In genomic region chr21:42653492-42654061, GRCh38 we compare ENCODE assay signal across 8 cellular contexts. TPM values are rescaled to one million over a fixed set of nuclear protein-coding genes. Genes with fewer than 3 reads are reported as not detected.
A peak's percentile ranks its signal among the peaks of the same experiment; 100 is the strongest.
DNase-seq lines count a peak whose midpoint lies in the region; ATAC-seq and TF ChIP-seq lines count a peak whose summit lies in the region.

Gene PDE9A, plus strand, starts transcription at chr21:42653621. Its CDS starts 194 bp downstream, at chr21:42653815.

- H3K9me3 ChIP-seq in esophagus (ENCODE audit: control insufficient read depth in 2 of 2, insufficient read depth in 1 of 2, low read depth in 1 of 2, low read length in 1 of 2), result no peaks in the 10 kb centered on the region

- peak within 1 kb of the TSS; percentile 97 for H3K4me3 Mint-ChIP-seq in neural crest cell

- peak within 1 kb of the TSS; percentile 95 for H3K27ac Mint-ChIP-seq in neural crest cell (ENCODE audit: unreplicated experiment)

- H3K27me3 Mint-ChIP-seq in neural crest cell (ENCODE audit: low read depth), result no peaks in the 10 kb centered on the region

- H3K27me3 ChIP-seq in esophagus (ENCODE audit: control insufficient read depth in 1 of 2, insufficient read depth in 2 of 2, low read length in 2 of 2), result peaks cover 0 to 3% of the 10 kb centered on the region in 2 donors

- H3K27ac ChIP-seq in esophagus (ENCODE audit: low read depth in 2 of 2, low read length in 1 of 2), result peak within 1 kb of the TSS in 1 of 2 donors; percentile 22

- H3K4me3 ChIP-seq in esophagus (ENCODE audit: low read depth in 1 of 2, low read length in 2 of 2), result peak within 1 kb of the TSS; percentile 36 to 50

- no peaks in the 10 kb centered on the region for H3K36me3 Mint-ChIP-seq in neural crest cell (ENCODE audit: low read depth)

- H3K9me3 Mint-ChIP-seq in neural crest cell, result no peaks in the 10 kb centered on the region

- H3K4me1 ChIP-seq in esophagus (ENCODE audit: control insufficient read depth in 2 of 2, insufficient read depth in 2 of 2, low read length in 1 of 2), result peaks cover 0 to 23% of the 10 kb centered on the region in 2 donors

- H3K4me1 Mint-ChIP-seq in neural crest cell, result peaks cover 42% of the 10 kb centered on the region

- 0% methylated on average over 19 to 55 of the region's 71 CpGs for WGBS in esophagus, 2 donors

- peak; percentile 64 for DNase-seq in activated CD8-positive, alpha-beta memory T cell treated with anti-CD3 and anti-CD28 coated beads for 24 hours
- no peak for DNase-seq in activated CD8-positive, alpha-beta memory T cell treated with anti-CD3 and anti-CD28 coated beads, Interleukin-2, amount 50 U/mL, for 48 hours
- peak; percentile 40 for DNase-seq in activated CD4-positive, alpha-beta T cell treated with anti-CD3 and anti-CD28 coated beads for 48 hours
- DNase-seq in neural crest cell (ENCODE audit: low read depth, low spot score) (peak; percentile 46), T-helper 9 cell (no peak)
- DNase-seq in effector CD8-positive, alpha-beta T cell (lab: John Stamatoyannopoulos, UW), result no peak

- no peak for TF ChIP-seq CTCF in neural crest cell (conservative IDR thresholded peaks at IDR 0.05)

- H3K36me3 ChIP-seq in esophagus (ENCODE audit: control insufficient read depth in 2 of 2, insufficient read depth in 2 of 2, low read length in 1 of 2), result no peaks in the 10 kb centered on the region

- ATAC-seq in HG02678 (IDR thresholded peaks at IDR 0.05; ENCODE audit: unreplicated experiment), result no peak

RNA-seq across cellular contexts. Expression of gene PDE9A, which starts in this region (rescaled TPM):
- 1 to 10 TPM; 1.6 to 1.8 TPM for polyA plus RNA-seq in esophagus
- 31.4 and 40.7 TPM in 2 replicates for total RNA-seq in neural crest cell

Comparison
In these comparisons a context has a peak if more than half of its experiments do, and no peak if none do; other contexts are left out.
1. DNase-seq: peak in activated CD8-positive, alpha-beta memory T cell treated with anti-CD3 and anti-CD28 coated beads for 24 hours (single experiment), activated CD4-positive, alpha-beta T cell treated with anti-CD3 and anti-CD28 coated beads for 48 hours (single experiment) and neural crest cell (single experiment); none in activated CD8-positive, alpha-beta memory T cell treated with anti-CD3 and anti-CD28 coated beads, Interleukin-2, amount 50 U/mL, for 48 hours (single experiment), effector CD8-positive, alpha-beta T cell (single experiment) and T-helper 9 cell (single experiment).